Comparison of ENCODE assay signal across 27 cellular contexts in the genomic region with DNA sequence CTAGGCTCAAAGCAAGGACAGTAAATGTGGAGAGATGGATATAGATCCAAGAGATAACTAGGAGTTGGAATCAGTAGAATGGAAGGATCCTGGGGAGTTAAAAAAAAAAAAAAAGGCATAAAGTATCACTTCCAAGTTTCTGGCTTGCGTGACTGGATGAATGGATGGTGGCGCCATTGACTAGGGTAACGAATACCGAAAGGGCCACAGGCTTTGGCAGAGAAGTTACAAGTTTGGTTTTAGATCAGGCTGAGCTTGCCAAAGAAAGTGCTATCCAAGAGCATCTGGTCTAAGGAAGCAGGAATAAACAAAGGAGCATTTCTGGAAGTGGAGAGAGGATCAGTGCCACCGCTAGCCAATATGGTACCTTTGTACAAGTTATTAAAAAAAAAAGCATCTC. TPM values are rescaled to one million over a fixed set of nuclear protein-coding genes. Genes with fewer than 3 reads are reported as not detected.
"Had no signal": no experiment of that assay in that cellular context is flagged by ENCODE, and none has a peak within 500 bp of the region (broad histone marks: within the 10 kb centered on the region; RNA-seq: fewer than 3 reads in every experiment).

No MANE protein-coding gene starts in this region.

- H3K27me3 ChIP-seq: left lung, neural progenitor cell, neutrophil, ovary, right atrium auricular region, right lobe of liver, testis, thyroid gland, transverse colon, upper lobe of left lung, vagina had no signal

- H3K4me3 ChIP-seq: left lung, lung, neural progenitor cell, ovary, right atrium auricular region, right lobe of liver, smooth muscle cell, testis, thyroid gland, transverse colon, upper lobe of left lung, vagina had no signal

- ATAC-seq: left colon; left lung; natural killer cell; right lobe of liver; stimulated activated memory B cell treated with anti-CD40 and anti-IgM and Interleukin-4, amounts not matched to agents 10 μg/mL and 1 μg/mL and 100 μg/mL, for 72 hours; stimulated activated naive CD8-positive, alpha-beta T cell treated with anti-CD3 and anti-CD28 coated beads, Interleukin-15, amount 100 ng/mL, for 72 hours had no signal

- H3K9me3 ChIP-seq: left lung, neutrophil, ovary, right atrium auricular region, right lobe of liver, testis, thyroid gland, transverse colon, upper lobe of left lung, vagina had no signal

- DNase-seq: kidney; left colon; left lung; mesendoderm; naive B cell; natural killer cell; nephron progenitor cell; ovary; right lobe of liver; stimulated activated CD4-positive, alpha-beta T cell treated with anti-CD3 and anti-CD28 coated beads, Interleukin-1b, Interleukin-23, amount 100 ng/mL, for 48 hours; stimulated activated CD4-positive, alpha-beta T cell treated with anti-CD3 and anti-CD28 coated beads, Interleukin-2, amount 100 ng/mL, for 48 hours; stimulated activated CD4-positive, alpha-beta T cell treated with anti-CD3 and anti-CD28 coated beads, Interleukin-4, amount 100 ng/mL, for 4 hours; stimulated activated CD8-positive, alpha-beta memory T cell treated with anti-CD3 and anti-CD28 coated beads, Interleukin-4, amount 100 ng/mL, for 48 hours; stimulated activated naive CD4-positive, alpha-beta T cell treated with Interleukin-2 at 50 U/mL for 16 hours; stimulated activated naive CD8-positive, alpha-beta T cell treated with anti-CD3 and anti-CD28 coated beads, Interleukin-15, amount 100 ng/mL, for 72 hours; testis; thyroid gland; transverse colon; upper lobe of left lung had no signal

- H3K36me3 ChIP-seq: left lung, neural progenitor cell, neutrophil, ovary, right atrium auricular region, right lobe of liver, thyroid gland, transverse colon, upper lobe of left lung, vagina had no signal

- H3K27ac ChIP-seq: left lung, neural progenitor cell, neutrophil, ovary, right atrium auricular region, right lobe of liver, testis, thyroid gland, transverse colon, upper lobe of left lung, vagina had no signal

- H3K4me1 ChIP-seq: left lung, neural progenitor cell, right atrium auricular region, right lobe of liver, testis, thyroid gland, transverse colon, upper lobe of left lung, vagina had no signal

RNA-seq across cellular contexts. Expression of gene SGK2, which starts 33.8 kb away (rescaled TPM):
- total RNA-seq: pulmonary artery endothelial cell had no signal
